1 cellular context compared by ENCODE assay signal in the genomic region with DNA sequence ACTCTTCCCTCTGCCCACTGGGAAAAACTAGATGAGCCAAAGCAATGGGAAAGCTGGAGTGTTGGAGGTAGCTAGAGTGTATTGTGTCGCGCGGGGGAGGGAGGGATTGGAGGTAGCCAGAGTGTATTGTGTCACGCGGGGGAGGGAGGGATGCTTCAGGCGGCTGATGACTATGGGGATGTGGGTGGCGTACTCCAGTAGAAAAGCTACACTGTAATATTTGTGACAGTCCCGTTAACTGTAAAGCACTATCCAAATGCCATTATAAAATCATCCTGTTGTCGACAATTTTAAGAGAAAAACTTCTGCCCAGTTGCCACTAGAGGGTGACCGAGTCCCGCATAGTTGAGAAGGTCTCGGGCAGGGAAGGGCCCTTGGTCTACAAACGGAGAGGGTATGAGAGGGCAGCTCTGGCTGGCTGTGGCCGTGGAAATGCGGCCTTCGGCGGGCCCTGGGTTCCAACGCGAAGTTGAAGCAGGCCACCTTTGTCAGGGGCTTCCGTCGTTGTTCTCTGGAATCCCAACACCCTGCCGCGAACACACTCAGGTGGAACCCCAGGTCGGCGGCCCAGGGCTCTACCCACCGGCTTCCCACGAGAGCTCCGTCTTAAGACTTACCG.
TF ChIP-seq lines count a peak whose summit lies in the region.

No MANE protein-coding gene starts in this region.

TF ChIP-seq in H1, 55 proteins besides CTCF, POLR2A, EP300 and RAD21 (continued from another document):
- TF ChIP-seq SP1 (IDR thresholded peaks at IDR 0.05; ENCODE audit: low read depth, low read length) (0 out of 2 replicates have a peak, but pooled peaks have one; percentile 6), KDM4A (IDR thresholded peaks at IDR 0.05; ENCODE audit: low read depth, low read length, severe bottlenecking) (no peak), TAF1 (IDR thresholded peaks at IDR 0.05; ENCODE audit: low read depth, low read length) (0 out of 2 replicates have a peak, but pooled peaks have one; percentile 32), BCL11A (IDR thresholded peaks at IDR 0.05; ENCODE audit: low read depth in 2 of 2, low read length in 2 of 2) (no peak), SIRT6 (IDR thresholded peaks at IDR 0.05; ENCODE audit: low read length) (no peak), TCF12 (IDR thresholded peaks at IDR 0.05; ENCODE audit: low read depth, low read length) (no peak)
